Comparison of ENCODE assay signal across 11 cellular contexts in the genomic region with DNA sequence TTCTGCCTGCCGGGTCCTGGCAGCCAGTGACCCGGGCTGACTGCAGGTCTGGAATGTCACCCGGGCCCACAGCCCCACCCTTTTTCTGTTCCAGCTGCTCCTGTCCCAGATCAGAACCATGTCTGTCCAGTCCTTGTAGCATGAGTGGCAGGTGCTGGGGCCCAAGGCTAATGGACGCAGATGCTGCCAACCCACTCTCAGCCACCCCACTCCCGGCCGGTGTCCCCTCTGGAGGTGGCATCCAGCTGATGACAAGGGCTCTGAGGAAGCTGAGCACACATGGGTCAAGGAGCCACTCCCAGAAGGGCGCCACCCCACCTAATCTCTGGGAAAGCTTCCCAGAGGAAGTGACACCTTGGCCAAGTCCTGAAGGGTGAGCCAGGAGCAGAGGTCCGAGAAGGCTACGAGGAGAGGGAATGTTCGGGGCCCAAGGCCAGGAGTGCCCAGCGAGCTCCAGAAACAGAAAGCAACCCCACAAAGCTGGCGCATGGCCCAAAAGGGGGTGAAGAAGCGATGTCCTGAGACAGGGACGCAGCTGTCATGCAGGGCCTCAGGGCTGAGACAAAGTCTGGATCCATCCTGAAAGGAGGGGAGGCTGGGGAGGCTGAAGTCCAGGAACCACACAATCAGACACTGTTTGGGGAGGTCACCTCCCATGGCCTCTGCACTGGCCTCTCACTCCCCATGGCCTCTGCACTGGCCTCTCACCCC. TPM values are rescaled to one million over a fixed set of nuclear protein-coding genes. Genes with fewer than 3 reads are reported as not detected.
DNase-seq lines count a peak whose midpoint lies in the region; ATAC-seq and TF ChIP-seq lines count a peak whose summit lies in the region.
"Had no signal": no experiment of that assay in that cellular context is flagged by ENCODE, and none has a peak within 500 bp of the region (broad histone marks: within the 10 kb centered on the region; RNA-seq: fewer than 3 reads in every experiment).

No MANE protein-coding gene starts in this region.

- H4K20me1 ChIP-seq in OCI-LY7 (ENCODE audit: insufficient read depth, low read length): no peaks in the 10 kb centered on the region; the same call in 1 of the 2 replicates

- intact Hi-C loops in CD4-positive, alpha-beta T cell (cut with DNase I, micrococcal nuclease): no loop called here
- intact Hi-C loops in OCI-LY7 (cut with micrococcal nuclease; ENCODE audit: unreplicated experiment): no loop called here
- intact Hi-C loops in activated T-helper 2 cell treated with anti-CD3 and anti-CD28 coated beads, Interferon-gamma antibody, Interleukin-2, Interleukin-4, amounts not matched to agents 10 μg/mL and 5 μg/mL and 100 μg/mL, durations not matched to agents 14 hours and 24 hours and 36 hours (cut with micrococcal nuclease): no loop called here

- no peaks in the 10 kb centered on the region for H3K27me3 Mint-ChIP-seq in CD4-positive, alpha-beta T cell
- H3K27me3 Mint-ChIP-seq in nephron (ENCODE audit: low read depth): peaks cover 3% of the 10 kb centered on the region
- H3K27me3 Mint-ChIP-seq in activated T-helper 2 cell treated with anti-CD3 and anti-CD28 coated beads, Interferon-gamma antibody, Interleukin-2, Interleukin-4, amounts not matched to agents 10 μg/mL and 5 μg/mL and 100 μg/mL, durations not matched to agents 14 hours and 24 hours and 36 hours (ENCODE audit: low read depth): no peaks in the 10 kb centered on the region

- H3K9me3 ChIP-seq in CD4-positive, alpha-beta T cell (ENCODE audit: control insufficient read depth, low read length): no peaks in the 10 kb centered on the region
- no peaks in the 10 kb centered on the region for H3K9me3 ChIP-seq in RWPE2 (ENCODE audit: severe bottlenecking)
- H3K9me3 ChIP-seq in OCI-LY7 (ENCODE audit: low read length): no peaks in the 10 kb centered on the region

- no peak for DNase-seq in CD4-positive, alpha-beta T cell
- DNase-seq in RWPE2 (ENCODE audit: low spot score) (peak; percentile 63), glomerular visceral epithelial cell (ENCODE audit: extremely low spot score) (peak; percentile 60), OCI-LY7 (ENCODE audit: low spot score) (no peak), COLO829 (ENCODE audit: low spot score) (no peak)
- no peak for DNase-seq in activated T-helper 2 cell treated with anti-CD3 and anti-CD28 coated beads, Interferon-gamma antibody, Interleukin-2, Interleukin-4, amounts not matched to agents 10 μg/mL and 5 μg/mL and 100 μg/mL, durations not matched to agents 14 hours and 24 hours and 36 hours (ENCODE audit: low spot score)
- DNase-seq: NCI-H1930; nephron progenitor cell; stimulated activated CD4-positive, alpha-beta T cell treated with anti-CD3 and anti-CD28 coated beads, Interleukin-4, amount 100 ng/mL, for 4 hours had no signal

- H3K27ac Mint-ChIP-seq in CD4-positive, alpha-beta T cell: no peak overlapping the region
- peak overlapping the region in 2 of 3 experiments; percentile 37 to 50 for H3K27ac Mint-ChIP-seq in nephron
- H3K27ac Mint-ChIP-seq in activated T-helper 2 cell treated with anti-CD3 and anti-CD28 coated beads, Interferon-gamma antibody, Interleukin-2, Interleukin-4, amounts not matched to agents 10 μg/mL and 5 μg/mL and 100 μg/mL, durations not matched to agents 14 hours and 24 hours and 36 hours: no peak overlapping the region
- H3K27ac Mint-ChIP-seq: nephron progenitor cell had no signal

- no peaks in the 10 kb centered on the region for H3K9me2 ChIP-seq in OCI-LY7 (ENCODE audit: insufficient read depth, low read length)

- H3K4me3 ChIP-seq in RWPE2 (ENCODE audit: severe bottlenecking): no peak overlapping the region
- H3K4me3 ChIP-seq in OCI-LY7 (ENCODE audit: low read depth, low read length, poor library complexity, severe bottlenecking): no peak overlapping the region

- no peaks in the 10 kb centered on the region for H3K79me2 ChIP-seq in OCI-LY7 (ENCODE audit: insufficient read depth, low read depth, low read length)

- peak overlapping the region; percentile 25 for H3K4me3 Mint-ChIP-seq in CD4-positive, alpha-beta T cell
- H3K4me3 Mint-ChIP-seq in nephron: no peak overlapping the region
- H3K4me3 Mint-ChIP-seq in activated T-helper 2 cell treated with anti-CD3 and anti-CD28 coated beads, Interferon-gamma antibody, Interleukin-2, Interleukin-4, amounts not matched to agents 10 μg/mL and 5 μg/mL and 100 μg/mL, durations not matched to agents 14 hours and 24 hours and 36 hours (ENCODE audit: low read depth): no peak overlapping the region
- H3K4me3 Mint-ChIP-seq: nephron progenitor cell had no signal

- CTCF ChIA-PET in CD4-positive, alpha-beta T cell (lab: Charles Lee): no interaction called here
- CTCF ChIA-PET in OCI-LY7 (lab: Charles Lee; ENCODE audit: unreplicated experiment): no interaction called here

- POLR2A ChIA-PET in CD4-positive, alpha-beta T cell (lab: Charles Lee): no interaction called here
- POLR2A ChIA-PET in OCI-LY7 (lab: Charles Lee): no interaction called here

- H3K36me3 ChIP-seq in RWPE2 (ENCODE audit: low read depth) (peaks cover 7% of the 10 kb centered on the region), OCI-LY7 (ENCODE audit: insufficient read depth, low read length) (no peaks in the 10 kb centered on the region)

- H3K4me1 ChIP-seq in RWPE2 (ENCODE audit: insufficient read depth, poor library complexity, severe bottlenecking): peaks cover 56% of the 10 kb centered on the region
- peaks cover 5% of the 10 kb centered on the region for H3K4me1 ChIP-seq in OCI-LY7 (ENCODE audit: insufficient read depth, low read length, poor library complexity, severe bottlenecking)

- H2AFZ ChIP-seq in OCI-LY7 (ENCODE audit: low read length): no peak overlapping the region

- BruUV-seq in OCI-LY7 (replicated peaks; lab: Mats Ljungman, UMichigan): no TSS peak

- no peaks in the 10 kb centered on the region for H3K36me3 Mint-ChIP-seq in CD4-positive, alpha-beta T cell (ENCODE audit: low read depth)
- no peaks in the 10 kb centered on the region for H3K36me3 Mint-ChIP-seq in nephron (ENCODE audit: low read depth)
- H3K36me3 Mint-ChIP-seq in activated T-helper 2 cell treated with anti-CD3 and anti-CD28 coated beads, Interferon-gamma antibody, Interleukin-2, Interleukin-4, amounts not matched to agents 10 μg/mL and 5 μg/mL and 100 μg/mL, durations not matched to agents 14 hours and 24 hours and 36 hours (ENCODE audit: low read depth): no peaks in the 10 kb centered on the region

- TF ChIP-seq CTCF in CD4-positive, alpha-beta T cell (IDR thresholded peaks at IDR 0.05): no peak
- TF ChIP-seq CTCF in RWPE2 (IDR thresholded peaks at IDR 0.05; ENCODE audit: poor library complexity, severe bottlenecking) (no peak), nephron (IDR thresholded peaks at IDR 0.05; ENCODE audit: unreplicated experiment in 3 of 3) (no peak), OCI-LY7 (conservative IDR thresholded peaks at IDR 0.05; ENCODE audit: low read length) (no peak)

- H3K4me1 Mint-ChIP-seq in CD4-positive, alpha-beta T cell (ENCODE audit: low read depth): peaks cover 38% of the 10 kb centered on the region
- peaks cover 29% of the 10 kb centered on the region for H3K4me1 Mint-ChIP-seq in nephron
- H3K4me1 Mint-ChIP-seq in activated T-helper 2 cell treated with anti-CD3 and anti-CD28 coated beads, Interferon-gamma antibody, Interleukin-2, Interleukin-4, amounts not matched to agents 10 μg/mL and 5 μg/mL and 100 μg/mL, durations not matched to agents 14 hours and 24 hours and 36 hours (ENCODE audit: low read depth): peaks cover 15% of the 10 kb centered on the region

- no peak overlapping the region for H3K4me2 ChIP-seq in OCI-LY7 (ENCODE audit: low read length)

- no peaks in the 10 kb centered on the region for H3K9me3 Mint-ChIP-seq in CD4-positive, alpha-beta T cell
- no peaks in the 10 kb centered on the region for H3K9me3 Mint-ChIP-seq in nephron
- H3K9me3 Mint-ChIP-seq in activated T-helper 2 cell treated with anti-CD3 and anti-CD28 coated beads, Interferon-gamma antibody, Interleukin-2, Interleukin-4, amounts not matched to agents 10 μg/mL and 5 μg/mL and 100 μg/mL, durations not matched to agents 14 hours and 24 hours and 36 hours: no peaks in the 10 kb centered on the region
- H3K9me3 Mint-ChIP-seq: nephron progenitor cell had no signal

- H3K27ac ChIP-seq in CD4-positive, alpha-beta T cell (ENCODE audit: low read depth, low read length): no peak overlapping the region
- H3K27ac ChIP-seq in RWPE2 (ENCODE audit: poor library complexity, severe bottlenecking) (peak overlapping the region; percentile 64), OCI-LY7 (ENCODE audit: low read depth, low read length, poor library complexity, severe bottlenecking) (no peak overlapping the region)

- H3K27me3 ChIP-seq in CD4-positive, alpha-beta T cell (ENCODE audit: control insufficient read depth, insufficient read depth, low read length): no peaks in the 10 kb centered on the region
- H3K27me3 ChIP-seq in RWPE2 (ENCODE audit: insufficient read depth, poor library complexity, severe bottlenecking): no peaks in the 10 kb centered on the region

- ATAC-seq in CD4-positive, alpha-beta T cell (ENCODE audit: poor library complexity): no peak
- no peak for ATAC-seq in RWPE2 (ENCODE audit: low read depth)
- no peak for ATAC-seq in HG03521 (IDR thresholded peaks at IDR 0.05; ENCODE audit: unreplicated experiment)

RNA-seq across cellular contexts. Expression of a gene that starts 39.5 kb away (rescaled TPM):
- total RNA-seq in CD4-positive, alpha-beta T cell: 1 to 10 TPM; 5.3 to 5.4 TPM
- 16.8 and 23.4 TPM in 2 replicates for total RNA-seq in OCI-LY7 (2014; rRNA removed; shearing (Covaris generic))
- 50.5 and 53.6 TPM in 2 replicates for total RNA-seq in OCI-LY7 (2022)
- total RNA-seq in activated T-helper 2 cell treated with anti-CD3 and anti-CD28 coated beads, Interferon-gamma antibody, Interleukin-2, Interleukin-4, amounts not matched to agents 10 μg/mL and 5 μg/mL and 100 μg/mL, durations not matched to agents 14 hours and 24 hours and 36 hours: 128 and 132 TPM in 2 replicates

Comparison
In these comparisons a context has a peak if more than half of its experiments do, and no peak if none do; other contexts are left out.
1. DNase-seq: peak in RWPE2 (single experiment) and glomerular visceral epithelial cell (single experiment); none in CD4-positive, alpha-beta T cell (0 of 10), OCI-LY7 (single experiment), COLO829 (single experiment) and activated T-helper 2 cell treated with anti-CD3 and anti-CD28 coated beads, Interferon-gamma antibody, Interleukin-2, Interleukin-4, amounts not matched to agents 10 μg/mL and 5 μg/mL and 100 μg/mL, durations not matched to agents 14 hours and 24 hours and 36 hours (single experiment).
2. H3K27ac Mint-ChIP-seq: peak in nephron (2 of 3); none in CD4-positive, alpha-beta T cell (single experiment) and activated T-helper 2 cell treated with anti-CD3 and anti-CD28 coated beads, Interferon-gamma antibody, Interleukin-2, Interleukin-4, amounts not matched to agents 10 μg/mL and 5 μg/mL and 100 μg/mL, durations not matched to agents 14 hours and 24 hours and 36 hours (single experiment).